26 cellular contexts compared by ENCODE assay signal in the genomic region with DNA sequence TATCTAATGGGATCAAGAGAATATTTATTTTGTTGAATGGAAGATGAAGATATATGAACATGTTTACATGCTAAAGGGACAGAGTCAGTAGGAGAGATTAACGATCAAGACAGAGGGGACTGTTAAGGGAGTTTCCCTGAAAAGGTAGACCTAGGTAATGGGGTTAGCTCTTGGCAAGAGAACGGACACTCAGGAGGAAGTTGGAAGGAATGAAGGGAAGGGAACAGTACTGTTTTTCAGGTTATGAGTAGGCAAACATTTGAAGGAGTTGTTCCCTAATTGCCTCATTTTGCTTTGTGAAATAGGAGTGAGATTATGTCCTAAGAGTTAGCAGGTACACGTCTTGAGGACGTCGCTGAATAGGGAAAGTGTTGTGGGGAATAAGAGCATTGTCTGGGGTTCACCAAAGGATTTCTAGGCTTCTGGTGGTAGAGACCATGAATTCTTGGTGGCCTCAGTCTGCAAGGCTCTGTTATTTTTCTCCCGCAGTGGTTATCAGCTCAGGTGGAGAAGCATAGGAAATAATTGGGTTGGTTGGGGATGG.
"Had no signal": no experiment of that assay in that cellular context is flagged by ENCODE, and none has a peak within 500 bp of the region (broad histone marks: within the 10 kb centered on the region; RNA-seq: fewer than 3 reads in every experiment).

No MANE protein-coding gene starts in this region.

- H3K36me3 Mint-ChIP-seq: activated naive CD4-positive, alpha-beta T cell treated with anti-CD3 and anti-CD28 coated beads, Interleukin-2, amount 10 ng/mL, durations not matched to agents 7 days and 5 days; mesothelial cell of epicardium; natural killer cell treated with Interleukin-12 subunit alpha and Interleukin-12 subunit beta and Interleukin-15 and Interleukin-18, amount 100 ng/mL, for 72 hours had no signal

- FAIRE-seq: islet of Langerhans had no signal

- DNase-seq: activated B cell treated with CpG ODN at 0.5 μM for 24 hours; activated CD4-positive, alpha-beta memory T cell treated with anti-CD3 and anti-CD28 coated beads, Interleukin-2, amount 10 ng/mL, durations not matched to agents 7 days and 5 days; activated CD4-positive, alpha-beta T cell treated with anti-CD3 and anti-CD28 coated beads for 4 hours; activated effector memory CD4-positive, alpha-beta T cell treated with Interleukin-2 at 50 U/mL for 16 hours; activated naive CD4-positive, alpha-beta T cell treated with anti-CD3 and anti-CD28 coated beads, Interleukin-2, amount 10 ng/mL, durations not matched to agents 7 days and 5 days; activated T-cell treated with anti-CD3 and anti-CD28 coated beads, Interleukin-2, amount 50 U/mL, for 72 hours; anterior cingulate cortex; body of pancreas; dermis blood vessel endothelial cell; effector CD8-positive, alpha-beta T cell; heart left ventricle; left cardiac atrium; retina; spleen; stimulated activated CD4-positive, alpha-beta T cell treated with anti-CD3 and anti-CD28 coated beads, Interleukin-4, amount 100 ng/mL, for 1 hour; stimulated activated naive CD8-positive, alpha-beta T cell treated with anti-CD3 and anti-CD28 coated beads, Interleukin-15, Interleukin-2, amounts not matched to agents 100 U/mL and 50 U/mL, for 24 hours had no signal

- H3K9me3 Mint-ChIP-seq: activated B cell treated with CpG ODN at 0.5 μM for 24 hours; activated CD4-positive, alpha-beta memory T cell treated with anti-CD3 and anti-CD28 coated beads, Interleukin-2, amount 10 ng/mL, durations not matched to agents 7 days and 5 days; activated naive CD4-positive, alpha-beta T cell treated with anti-CD3 and anti-CD28 coated beads, Interleukin-2, amount 10 ng/mL, durations not matched to agents 7 days and 5 days; activated T-cell treated with anti-CD3 and anti-CD28 coated beads, Interleukin-2, amount 50 U/mL, for 72 hours; mesothelial cell of epicardium; natural killer cell treated with Interleukin-12 subunit alpha and Interleukin-12 subunit beta and Interleukin-15 and Interleukin-18, amount 100 ng/mL, for 72 hours; T-helper 1 cell treated with Interleukin-12 subunit alpha and Interleukin-12 subunit beta and Interleukin-4 antibody, amounts not matched to agents 30 μg/mL and 1 μg/mL, for 36 hours had no signal

- H3K27me3 Mint-ChIP-seq: activated B cell treated with CpG ODN at 0.5 μM for 24 hours; activated CD4-positive, alpha-beta memory T cell treated with anti-CD3 and anti-CD28 coated beads, Interleukin-2, amount 10 ng/mL, durations not matched to agents 7 days and 5 days; activated naive CD4-positive, alpha-beta T cell treated with anti-CD3 and anti-CD28 coated beads, Interleukin-2, amount 10 ng/mL, durations not matched to agents 7 days and 5 days; natural killer cell treated with Interleukin-12 subunit alpha and Interleukin-12 subunit beta and Interleukin-15 and Interleukin-18, amount 100 ng/mL, for 72 hours; progenitor cell of endocrine pancreas had no signal

- H3K27me3 ChIP-seq: body of pancreas, esophagus muscularis mucosa, gastroesophageal sphincter, heart left ventricle, spleen, tibial nerve, vagina had no signal

- H3K4me3 Mint-ChIP-seq: activated B cell treated with CpG ODN at 0.5 μM for 24 hours; activated CD4-positive, alpha-beta memory T cell treated with anti-CD3 and anti-CD28 coated beads, Interleukin-2, amount 10 ng/mL, durations not matched to agents 7 days and 5 days; activated naive CD4-positive, alpha-beta T cell treated with anti-CD3 and anti-CD28 coated beads, Interleukin-2, amount 10 ng/mL, durations not matched to agents 7 days and 5 days; activated T-cell treated with anti-CD3 and anti-CD28 coated beads, Interleukin-2, amount 50 U/mL, for 72 hours; mesothelial cell of epicardium; natural killer cell treated with Interleukin-12 subunit alpha and Interleukin-12 subunit beta and Interleukin-15 and Interleukin-18, amount 100 ng/mL, for 72 hours; T-helper 1 cell treated with Interleukin-12 subunit alpha and Interleukin-12 subunit beta and Interleukin-4 antibody, amounts not matched to agents 30 μg/mL and 1 μg/mL, for 36 hours had no signal

- H3K27ac Mint-ChIP-seq: activated B cell treated with CpG ODN at 0.5 μM for 24 hours; activated CD4-positive, alpha-beta memory T cell treated with anti-CD3 and anti-CD28 coated beads, Interleukin-2, amount 10 ng/mL, durations not matched to agents 7 days and 5 days; activated naive CD4-positive, alpha-beta T cell treated with anti-CD3 and anti-CD28 coated beads, Interleukin-2, amount 10 ng/mL, durations not matched to agents 7 days and 5 days; activated T-cell treated with anti-CD3 and anti-CD28 coated beads, Interleukin-2, amount 50 U/mL, for 72 hours; mesothelial cell of epicardium; natural killer cell treated with Interleukin-12 subunit alpha and Interleukin-12 subunit beta and Interleukin-15 and Interleukin-18, amount 100 ng/mL, for 72 hours; progenitor cell of endocrine pancreas; T-helper 1 cell treated with Interleukin-12 subunit alpha and Interleukin-12 subunit beta and Interleukin-4 antibody, amounts not matched to agents 30 μg/mL and 1 μg/mL, for 36 hours had no signal

- H3K4me3 ChIP-seq: body of pancreas, esophagus muscularis mucosa, gastroesophageal sphincter, heart left ventricle, lung, spleen, tibial nerve, vagina had no signal

- ATAC-seq: activated T-cell treated with anti-CD3 and anti-CD28 coated beads, Interleukin-2, amount 50 U/mL, for 72 hours; body of pancreas; gastroesophageal sphincter; heart left ventricle; left cardiac atrium; natural killer cell treated with Interleukin-12 subunit alpha and Interleukin-12 subunit beta and Interleukin-15 and Interleukin-18, amount 100 ng/mL, for 72 hours; stimulated activated naive CD8-positive, alpha-beta T cell treated with anti-CD3 and anti-CD28 coated beads, Interleukin-15, Interleukin-2, amounts not matched to agents 100 U/mL and 50 U/mL, for 24 hours had no signal

- H3K9me3 ChIP-seq: body of pancreas, esophagus muscularis mucosa, gastroesophageal sphincter, heart left ventricle, spleen, tibial nerve, vagina had no signal

- H3K27ac ChIP-seq: body of pancreas, esophagus muscularis mucosa, gastroesophageal sphincter, heart left ventricle, spleen, tibial nerve, vagina had no signal

- H3K36me3 ChIP-seq: esophagus muscularis mucosa, gastroesophageal sphincter, heart left ventricle, spleen, tibial nerve, vagina had no signal
